24 cellular contexts compared by ENCODE assay signal in the genomic region with DNA sequence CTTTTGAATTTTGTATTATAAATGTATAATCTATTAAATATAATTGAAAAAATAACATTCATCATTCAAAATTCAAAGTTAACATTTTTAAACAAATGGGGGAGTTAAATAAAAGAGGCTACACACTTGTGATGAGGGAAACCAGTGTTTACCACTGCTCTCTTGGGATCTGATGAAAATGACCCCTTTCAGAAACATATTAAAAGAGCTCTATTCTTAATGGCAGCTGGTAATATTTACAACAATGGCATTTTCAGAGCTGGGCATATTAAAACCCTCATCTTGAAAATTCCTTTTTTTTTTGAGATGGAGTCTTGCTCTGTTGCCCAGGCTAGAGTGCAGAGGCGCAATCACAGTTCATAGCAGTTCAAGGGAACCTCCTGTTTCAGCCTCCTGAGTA.
"Had no signal": no experiment of that assay in that cellular context is flagged by ENCODE, and none has a peak within 500 bp of the region (broad histone marks: within the 10 kb centered on the region; RNA-seq: fewer than 3 reads in every experiment).

No MANE protein-coding gene starts in this region.

- FAIRE-seq: RCC 7860 had no signal

- H3K4me3 ChIP-seq: cardiac muscle cell, SK-N-MC had no signal

- H3K27ac ChIP-seq: brain microvascular endothelial cell, cardiac muscle cell, SK-N-MC, WERI-Rb-1 had no signal

- ATAC-seq: activated CD4-positive, CD25-positive, alpha-beta regulatory T cell treated with anti-CD3 and anti-CD28 coated beads, Interleukin-2, amount 50 U/mL, for 24 hours; activated CD8-positive, alpha-beta T cell treated with anti-CD3 and anti-CD28 coated beads for 36 hours; activated T-helper 17 cell treated with anti-CD3 and anti-CD28 coated beads, Interleukin-2, amount 50 U/mL, for 72 hours had no signal

- DNase-seq: activated CD4-positive, alpha-beta T cell treated with anti-CD3 and anti-CD28 coated beads for 4 hours; activated CD8-positive, alpha-beta memory T cell treated with anti-CD3 and anti-CD28 coated beads, Interleukin-2, amount 50 U/mL, for 4 hours; activated CD8-positive, alpha-beta T cell treated with anti-CD3 and anti-CD28 coated beads for 36 hours; activated gamma-delta T cell; activated naive CD4-positive, alpha-beta T cell treated with anti-CD3 and anti-CD28 coated beads for 36 hours; activated T-cell treated with anti-CD3 and anti-CD28 coated beads, Interleukin-2, amount 50 U/mL, for 1 hour; amygdala; brain microvascular endothelial cell; Kasumi-1; KBM-7; NCI-H1105 treated with DMSO at 0.1 percent for 48 hours; NCI-H1436 treated with DMSO at 0.1 percent for 48 hours; NCI-H187; NCI-H2081; NCI-H510A treated with DMSO at 0.1 percent for 48 hours; NCI-H69; SIG-M5; T-helper 1 cell; WERI-Rb-1 had no signal

- H3K27me3 ChIP-seq: brain microvascular endothelial cell, cardiac muscle cell had no signal
